8 cellular contexts compared by ENCODE assay signal in genomic region chr21:44299085-44299457, GRCh38. TPM values are rescaled to one million over a fixed set of nuclear protein-coding genes. Genes with fewer than 3 reads are reported as not detected.
DNase-seq lines count a peak whose midpoint lies in the region; ATAC-seq and TF ChIP-seq lines count a peak whose summit lies in the region.

No MANE protein-coding gene starts in this region.

- H3K79me2 ChIP-seq in smooth muscle cell (ENCODE audit: low read depth), result peaks cover 35% of the 10 kb centered on the region

- peak overlapping the region; percentile 92 for H2AFZ ChIP-seq in smooth muscle cell (ENCODE audit: low read depth)

- H3K4me1 Mint-ChIP-seq in activated CD4-positive, alpha-beta T cell treated with anti-CD3 and anti-CD28 coated beads for 36 hours, result peaks cover 52% of the 10 kb centered on the region

- H3K9me3 Mint-ChIP-seq in activated CD4-positive, alpha-beta T cell treated with anti-CD3 and anti-CD28 coated beads for 36 hours (ENCODE audit: low read depth), result no peaks in the 10 kb centered on the region

- peak; percentile 11 for ATAC-seq in activated CD4-positive, alpha-beta T cell treated with anti-CD3 and anti-CD28 coated beads for 36 hours

- POLR2A ChIA-PET in activated CD4-positive, alpha-beta T cell treated with anti-CD3 and anti-CD28 coated beads for 36 hours (lab: Charles Lee), result no interaction called here

- peak overlapping the region; percentile 85 for H3K4me3 Mint-ChIP-seq in activated CD4-positive, alpha-beta T cell treated with anti-CD3 and anti-CD28 coated beads for 36 hours

- intact Hi-C loops in activated CD4-positive, alpha-beta T cell treated with anti-CD3 and anti-CD28 coated beads for 36 hours (cut with DNase I, micrococcal nuclease), result loop anchor here in 1 of 2 experiments (1.0 kb wide), 2 partner anchors 40 to 129 kb away; partner anchors contain the start of gene CFAP410

- H3K9me3 ChIP-seq in smooth muscle cell (replicated peaks; ENCODE audit: low read depth), result no peaks in the 10 kb centered on the region

- peak overlapping the region; percentile 71 for H3K9ac ChIP-seq in smooth muscle cell (ENCODE audit: low read depth)

- H3K27ac ChIP-seq in VCaP, result peak overlapping the region; percentile 97
- peak overlapping the region; percentile 60 for H3K27ac ChIP-seq in smooth muscle cell (ENCODE audit: low read depth)

- H3K4me1 ChIP-seq in smooth muscle cell (ENCODE audit: low read depth), result peaks cover 14% of the 10 kb centered on the region

- peak overlapping the region; percentile 82 for H3K4me3 ChIP-seq in smooth muscle cell

- H3F3A ChIP-seq in smooth muscle cell (ENCODE audit: low read depth), result no peaks in the 10 kb centered on the region

- CTCF ChIA-PET in activated CD4-positive, alpha-beta T cell treated with anti-CD3 and anti-CD28 coated beads for 36 hours (lab: Charles Lee), result interaction anchor here (0.9 to 1.0 kb wide), 2 partner anchors 185 to 216 kb away, joined by 3 read pairs; no protein-coding TSS in a partner anchor

- TF ChIP-seq CTCF in VCaP (conservative IDR thresholded peaks at IDR 0.05), result no peak
- TF ChIP-seq CTCF in smooth muscle cell (IDR thresholded peaks at IDR 0.05; ENCODE audit: borderline replicate concordance, insufficient read depth, poor library complexity, severe bottlenecking), result no peak

- H3K27me3 ChIP-seq in smooth muscle cell (ENCODE audit: low read depth), result no peaks in the 10 kb centered on the region

- peak overlapping the region; percentile 96 for H3K27ac Mint-ChIP-seq in activated CD4-positive, alpha-beta T cell treated with anti-CD3 and anti-CD28 coated beads for 36 hours

- no peaks in the 10 kb centered on the region for H3K36me3 ChIP-seq in smooth muscle cell (ENCODE audit: low read depth)

- no peaks in the 10 kb centered on the region for H3K27me3 Mint-ChIP-seq in activated CD4-positive, alpha-beta T cell treated with anti-CD3 and anti-CD28 coated beads for 36 hours

- H3K4me2 ChIP-seq in smooth muscle cell, result peak overlapping the region; percentile 100

- 41% methylated on average over 10 of the region's 10 CpGs for WGBS in smooth muscle cell (ENCODE audit: low lambda C conversion rate)

- H3K36me3 Mint-ChIP-seq in activated CD4-positive, alpha-beta T cell treated with anti-CD3 and anti-CD28 coated beads for 36 hours (ENCODE audit: low read depth), result peaks cover 8% of the 10 kb centered on the region

- peaks cover 36% of the 10 kb centered on the region for H4K20me1 ChIP-seq in smooth muscle cell (ENCODE audit: low read depth)

- DNase-seq in activated CD4-positive, alpha-beta T cell treated with anti-CD3 and anti-CD28 coated beads for 36 hours, result no peak
- DNase-seq in activated CD4-positive, alpha-beta T cell treated with anti-CD3 and anti-CD28 coated beads for 4 hours, result no peak
- peak; percentile 20 for DNase-seq in foreskin melanocyte
- no peak for DNase-seq in smooth muscle cell (lab: John Stamatoyannopoulos, UW; ENCODE audit: unreplicated experiment)
- no peak for DNase-seq in NCI-H82 treated with DMSO at 0.1 percent for 48 hours (lab: John Stamatoyannopoulos, UW; ENCODE audit: unreplicated experiment)
- DNase-seq in cerebellum (ENCODE audit: low spot score), result no peak
- no peak for DNase-seq in inferior parietal cortex (ENCODE audit: extremely low spot score)

RNA-seq across cellular contexts. Expression of gene PFKL, which starts 0.8 kb away (rescaled TPM):
- total RNA-seq in activated CD4-positive, alpha-beta T cell treated with anti-CD3 and anti-CD28 coated beads for 36 hours, result 100 to 1,000 TPM; 167 to 202 TPM
- total RNA-seq in smooth muscle cell (51.4 and 52.1 TPM in 2 replicates), cerebellum (77.6 TPM)
- 162 and 178 TPM in 2 replicates for polyA plus RNA-seq in smooth muscle cell

RNA-seq across cellular contexts. Expression of gene AIRE, which starts 13.4 kb away (rescaled TPM):
- not detected for total RNA-seq in activated CD4-positive, alpha-beta T cell treated with anti-CD3 and anti-CD28 coated beads for 36 hours
- 0.27 and 0.76 TPM in 2 replicates for total RNA-seq in smooth muscle cell
- polyA plus RNA-seq in smooth muscle cell, result 1.1 TPM in 1 of 2 replicates, not detected in the other
- total RNA-seq in cerebellum, result 0.09 TPM

RNA-seq across cellular contexts. Expression of gene DNMT3L, which starts 37.4 kb away (rescaled TPM):
- not detected for total RNA-seq in activated CD4-positive, alpha-beta T cell treated with anti-CD3 and anti-CD28 coated beads for 36 hours
- total RNA-seq in smooth muscle cell, result not detected in 2 replicates
- not detected in 2 replicates for polyA plus RNA-seq in smooth muscle cell
- not detected for total RNA-seq in cerebellum

RNA-seq across cellular contexts. Expression of gene CFAP410, which starts 40.1 kb away (rescaled TPM):
- 10 to 100 TPM in 1 of 2 experiments, 1 to 10 TPM in 1; 7.3 to 11.4 TPM for total RNA-seq in activated CD4-positive, alpha-beta T cell treated with anti-CD3 and anti-CD28 coated beads for 36 hours
- 6.5 and 12.4 TPM in 2 replicates for total RNA-seq in smooth muscle cell
- polyA plus RNA-seq in smooth muscle cell, result 21.7 and 28.3 TPM in 2 replicates
- 9.3 TPM for total RNA-seq in cerebellum

RNA-seq across cellular contexts. Expression of gene TRPM2, which starts 54.4 kb away (rescaled TPM):
- total RNA-seq in activated CD4-positive, alpha-beta T cell treated with anti-CD3 and anti-CD28 coated beads for 36 hours, result 1 to 10 TPM; 1.5 to 1.7 TPM
- total RNA-seq in smooth muscle cell (0.31 TPM in 1 of 2 replicates, not detected in the other), cerebellum (4.0 TPM)
- not detected in 2 replicates for polyA plus RNA-seq in smooth muscle cell
